1 cellular context compared by ENCODE assay signal in genomic region chr4:8150152-8151090, GRCh38.
TF ChIP-seq lines count a peak whose summit lies in the region.

No MANE protein-coding gene starts in this region.

TF ChIP-seq in WTC11, 78 proteins besides CTCF, POLR2A, EP300 and RAD21 (continued from another document):
- TF ChIP-seq STAT6 (CRISPR knock-in tag; conservative IDR thresholded peaks at IDR 0.05; ENCODE audit: low read depth): no peak
- no peak for TF ChIP-seq ERG (CRISPR knock-in tag; IDR thresholded peaks at IDR 0.05)
- TF ChIP-seq ATF6 (CRISPR knock-in tag; IDR thresholded peaks at IDR 0.05): no peak
- TF ChIP-seq ZNF425 (CRISPR knock-in tag; conservative IDR thresholded peaks at IDR 0.05): no peak
- TF ChIP-seq CREB1 (CRISPR knock-in tag; IDR thresholded peaks at IDR 0.05): no peak
- no peak for TF ChIP-seq NR3C1 (CRISPR knock-in tag; conservative IDR thresholded peaks at IDR 0.05; ENCODE audit: low read depth)
- no peak for TF ChIP-seq ZNF416 (CRISPR knock-in tag; IDR thresholded peaks at IDR 0.05)
- no peak for TF ChIP-seq OVOL2 (CRISPR knock-in tag; IDR thresholded peaks at IDR 0.05; ENCODE audit: borderline replicate concordance)
- no peak for TF ChIP-seq ZSCAN18 (CRISPR knock-in tag; IDR thresholded peaks at IDR 0.05)
- no peak for TF ChIP-seq JUN (CRISPR knock-in tag; IDR thresholded peaks at IDR 0.05)
- TF ChIP-seq NFATC4 (CRISPR knock-in tag; IDR thresholded peaks at IDR 0.05): no peak
- TF ChIP-seq HMGA2 (CRISPR knock-in tag; IDR thresholded peaks at IDR 0.05): no peak
